Comparison of ENCODE assay signal across 11 cellular contexts in the genomic region with DNA sequence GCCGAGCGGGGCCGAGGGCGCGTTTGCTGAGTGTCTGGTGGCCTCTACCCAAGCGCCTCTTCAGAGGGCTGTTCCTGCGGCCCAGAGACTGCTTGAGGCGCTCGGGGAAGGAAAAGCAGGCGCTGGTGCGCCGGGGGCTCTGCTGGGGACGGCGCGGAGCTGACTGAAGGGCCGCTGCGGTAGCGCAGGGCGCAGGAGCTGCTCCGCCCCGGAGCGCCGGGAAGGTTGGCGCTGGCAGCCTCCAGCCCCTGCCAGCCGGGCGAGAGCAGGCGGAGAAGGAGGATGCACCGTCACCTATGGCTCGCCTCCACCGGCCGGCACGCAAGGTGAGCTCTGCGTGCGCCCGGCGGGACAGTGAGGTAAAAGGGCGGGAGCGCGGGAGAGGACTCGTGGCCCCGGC. TPM values are rescaled to one million over a fixed set of nuclear protein-coding genes. Genes with fewer than 3 reads are reported as not detected.
"Had no signal": no experiment of that assay in that cellular context is flagged by ENCODE, and none has a peak within 500 bp of the region (broad histone marks: within the 10 kb centered on the region; RNA-seq: fewer than 3 reads in every experiment).

No MANE protein-coding gene starts in this region.

RNA-seq across cellular contexts. Expression of a gene that starts 11.2 kb away (rescaled TPM):
- total RNA-seq: OCI-LY7, PC-3, PC-9, Peyer's patch, Right ventricle myocardium inferior, Right ventricle myocardium superior, RPMI7951, SJCRH30, SJSA1, SK-MEL-5 had no signal
- polyA plus RNA-seq: SK-N-SH had no signal
